In genomic region chr15:92095691-92096090, GRCh38 we compare ENCODE assay signal across 8 cellular contexts.
DNase-seq lines count a peak whose midpoint lies in the region; ATAC-seq lines count a peak whose summit lies in the region.

No MANE protein-coding gene starts in this region.

- peak overlapping the region; percentile 37 for H3K4me3 Mint-ChIP-seq in activated CD8-positive, alpha-beta memory T cell treated with anti-CD3 and anti-CD28 coated beads, Interleukin-2, amount 10 ng/mL, durations not matched to agents 7 days and 5 days
- peak overlapping the region; percentile 9 for H3K4me3 Mint-ChIP-seq in stimulated activated effector memory CD8-positive, alpha-beta T cell treated with anti-CD3 and anti-CD28 coated beads, Interleukin-12 subunit alpha, Interleukin-12 subunit beta, amount 100 ng/mL, for 72 hours

- ATAC-seq in activated CD8-positive, alpha-beta memory T cell treated with anti-CD3 and anti-CD28 coated beads, Interleukin-2, amount 10 ng/mL, durations not matched to agents 7 days and 5 days = peak; percentile 84
- ATAC-seq in HG02642 (IDR thresholded peaks at IDR 0.05; ENCODE audit: poor library complexity, unreplicated experiment) = peak; percentile 68
- ATAC-seq in stimulated activated effector memory CD8-positive, alpha-beta T cell treated with anti-CD3 and anti-CD28 coated beads, Interleukin-12 subunit alpha, Interleukin-12 subunit beta, amount 100 ng/mL, for 72 hours = peak; percentile 85

- peak; percentile 60 for DNase-seq in activated CD8-positive, alpha-beta memory T cell treated with anti-CD3 and anti-CD28 coated beads, Interleukin-2, amount 10 ng/mL, durations not matched to agents 7 days and 5 days
- no peak for DNase-seq in activated CD8-positive, alpha-beta memory T cell treated with anti-CD3 and anti-CD28 coated beads for 24 hours
- DNase-seq in MV-4-11 (lab: John Stamatoyannopoulos, UW) (peak; percentile 77), amygdala (lab: John Stamatoyannopoulos, UW) (no peak), kidney glomerular epithelial cell (lab: John Stamatoyannopoulos, UW) (no peak), NCI-H2029 treated with DMSO at 0.1 percent for 48 hours (lab: John Stamatoyannopoulos, UW) (no peak)
- peak in 1 of 2 donors; percentile 56 for DNase-seq in stimulated activated effector memory CD8-positive, alpha-beta T cell treated with anti-CD3 and anti-CD28 coated beads, Interleukin-12 subunit alpha, Interleukin-12 subunit beta, amount 100 ng/mL, for 72 hours (ENCODE audit: low spot score in 2 of 2)

- H3K36me3 Mint-ChIP-seq in activated CD8-positive, alpha-beta memory T cell treated with anti-CD3 and anti-CD28 coated beads, Interleukin-2, amount 10 ng/mL, durations not matched to agents 7 days and 5 days = peaks cover 14% of the 10 kb centered on the region
- no peaks in the 10 kb centered on the region for H3K36me3 Mint-ChIP-seq in stimulated activated effector memory CD8-positive, alpha-beta T cell treated with anti-CD3 and anti-CD28 coated beads, Interleukin-12 subunit alpha, Interleukin-12 subunit beta, amount 100 ng/mL, for 72 hours

- no peaks in the 10 kb centered on the region for H3K9me3 Mint-ChIP-seq in activated CD8-positive, alpha-beta memory T cell treated with anti-CD3 and anti-CD28 coated beads, Interleukin-2, amount 10 ng/mL, durations not matched to agents 7 days and 5 days (ENCODE audit: low read depth)
- H3K9me3 Mint-ChIP-seq in stimulated activated effector memory CD8-positive, alpha-beta T cell treated with anti-CD3 and anti-CD28 coated beads, Interleukin-12 subunit alpha, Interleukin-12 subunit beta, amount 100 ng/mL, for 72 hours = no peaks in the 10 kb centered on the region

- CTCF ChIA-PET in activated CD8-positive, alpha-beta memory T cell treated with anti-CD3 and anti-CD28 coated beads, Interleukin-2, amount 10 ng/mL, durations not matched to agents 7 days and 5 days (lab: Charles Lee) = interaction anchor here (1.3 to 3.8 kb wide), 6 partner anchors 9 to 620 kb away, joined by 3 to 26 read pairs (median 12); no protein-coding TSS in a partner anchor

- H3K4me1 Mint-ChIP-seq in activated CD8-positive, alpha-beta memory T cell treated with anti-CD3 and anti-CD28 coated beads, Interleukin-2, amount 10 ng/mL, durations not matched to agents 7 days and 5 days = peaks cover 41% of the 10 kb centered on the region
- peaks cover 55% of the 10 kb centered on the region for H3K4me1 Mint-ChIP-seq in stimulated activated effector memory CD8-positive, alpha-beta T cell treated with anti-CD3 and anti-CD28 coated beads, Interleukin-12 subunit alpha, Interleukin-12 subunit beta, amount 100 ng/mL, for 72 hours

- peak overlapping the region; percentile 77 for H3K27ac Mint-ChIP-seq in activated CD8-positive, alpha-beta memory T cell treated with anti-CD3 and anti-CD28 coated beads, Interleukin-2, amount 10 ng/mL, durations not matched to agents 7 days and 5 days
- peak overlapping the region; percentile 38 for H3K27ac Mint-ChIP-seq in stimulated activated effector memory CD8-positive, alpha-beta T cell treated with anti-CD3 and anti-CD28 coated beads, Interleukin-12 subunit alpha, Interleukin-12 subunit beta, amount 100 ng/mL, for 72 hours

- no peaks in the 10 kb centered on the region for H3K27me3 Mint-ChIP-seq in activated CD8-positive, alpha-beta memory T cell treated with anti-CD3 and anti-CD28 coated beads, Interleukin-2, amount 10 ng/mL, durations not matched to agents 7 days and 5 days

Comparison
In these comparisons a context has a peak if more than half of its experiments do, and no peak if none do; other contexts are left out.
1. DNase-seq: peak in activated CD8-positive, alpha-beta memory T cell treated with anti-CD3 and anti-CD28 coated beads, Interleukin-2, amount 10 ng/mL, durations not matched to agents 7 days and 5 days (single experiment) and MV-4-11 (single experiment); none in activated CD8-positive, alpha-beta memory T cell treated with anti-CD3 and anti-CD28 coated beads for 24 hours (single experiment), amygdala (0 of 56), kidney glomerular epithelial cell (single experiment) and NCI-H2029 treated with DMSO at 0.1 percent for 48 hours (single experiment).
2. Peak in every context shown above with its lines, with median percentiles within 50 percentile points of each other: ATAC-seq.